ENCODE assay signal across 8 cellular contexts in genomic region chrX:136779346-136779781, GRCh38. TPM values are rescaled to one million over a fixed set of nuclear protein-coding genes. Genes with fewer than 3 reads are reported as not detected.
DNase-seq lines count a peak whose midpoint lies in the region; ATAC-seq and TF ChIP-seq lines count a peak whose summit lies in the region.

No MANE protein-coding gene starts in this region.

- H3K4me3 Mint-ChIP-seq in activated CD4-positive, alpha-beta T cell treated with anti-CD3 and anti-CD28 coated beads for 36 hours = peak overlapping the region; percentile 89
- peak overlapping the region; percentile 94 for H3K4me3 Mint-ChIP-seq in activated naive CD8-positive, alpha-beta T cell
- H3K4me3 Mint-ChIP-seq in stimulated activated memory B cell treated with anti-CD40 and anti-IgM and Interleukin-4, amounts not matched to agents 10 μg/mL and 1 μg/mL and 100 μg/mL, for 72 hours = peak overlapping the region; percentile 81
- no peak overlapping the region for H3K4me3 Mint-ChIP-seq in chondrocyte (ENCODE audit: unreplicated experiment)

- peak; percentile 83 for ATAC-seq in activated CD4-positive, alpha-beta T cell treated with anti-CD3 and anti-CD28 coated beads for 36 hours
- ATAC-seq in HG03565 (IDR thresholded peaks at IDR 0.05; ENCODE audit: unreplicated experiment) = peak; percentile 50
- peak; percentile 48 for ATAC-seq in stimulated activated memory B cell treated with anti-CD40 and anti-IgM and Interleukin-4, amounts not matched to agents 10 μg/mL and 1 μg/mL and 100 μg/mL, for 72 hours
- no peak for ATAC-seq in GM21515 (IDR thresholded peaks at IDR 0.05; ENCODE audit: unreplicated experiment)

- CTCF ChIA-PET in activated CD4-positive, alpha-beta T cell treated with anti-CD3 and anti-CD28 coated beads for 36 hours (lab: Charles Lee) = interaction anchor here (0.7 to 2.0 kb wide), 3 partner anchors 26 to 146 kb away, joined by 3 to 8 read pairs (median 6); no protein-coding TSS in a partner anchor

- POLR2A ChIA-PET in activated CD4-positive, alpha-beta T cell treated with anti-CD3 and anti-CD28 coated beads for 36 hours (lab: Charles Lee) = interaction anchor here (0.6 to 1.1 kb wide), 2 partner anchors 11 to 71 kb away, joined by 3 to 5 read pairs; no protein-coding TSS in a partner anchor

- H3K4me1 Mint-ChIP-seq in activated CD4-positive, alpha-beta T cell treated with anti-CD3 and anti-CD28 coated beads for 36 hours = peaks cover 71% of the 10 kb centered on the region
- peaks cover 75% of the 10 kb centered on the region for H3K4me1 Mint-ChIP-seq in activated naive CD8-positive, alpha-beta T cell (ENCODE audit: low read depth)
- H3K4me1 Mint-ChIP-seq in stimulated activated memory B cell treated with anti-CD40 and anti-IgM and Interleukin-4, amounts not matched to agents 10 μg/mL and 1 μg/mL and 100 μg/mL, for 72 hours = peaks cover 57% of the 10 kb centered on the region
- H3K4me1 Mint-ChIP-seq in chondrocyte (ENCODE audit: low read depth) = no peaks in the 10 kb centered on the region

- peak overlapping the region; percentile 99 for H3K27ac Mint-ChIP-seq in activated CD4-positive, alpha-beta T cell treated with anti-CD3 and anti-CD28 coated beads for 36 hours
- H3K27ac Mint-ChIP-seq in activated naive CD8-positive, alpha-beta T cell = peak overlapping the region; percentile 97
- peak overlapping the region; percentile 90 for H3K27ac Mint-ChIP-seq in stimulated activated memory B cell treated with anti-CD40 and anti-IgM and Interleukin-4, amounts not matched to agents 10 μg/mL and 1 μg/mL and 100 μg/mL, for 72 hours
- H3K27ac Mint-ChIP-seq in chondrocyte (ENCODE audit: unreplicated experiment) = no peak overlapping the region

- H3K9me3 Mint-ChIP-seq in activated CD4-positive, alpha-beta T cell treated with anti-CD3 and anti-CD28 coated beads for 36 hours (ENCODE audit: low read depth) = no peaks in the 10 kb centered on the region
- H3K9me3 Mint-ChIP-seq in activated naive CD8-positive, alpha-beta T cell (ENCODE audit: low read depth) = no peaks in the 10 kb centered on the region
- no peaks in the 10 kb centered on the region for H3K9me3 Mint-ChIP-seq in stimulated activated memory B cell treated with anti-CD40 and anti-IgM and Interleukin-4, amounts not matched to agents 10 μg/mL and 1 μg/mL and 100 μg/mL, for 72 hours
- H3K9me3 Mint-ChIP-seq in chondrocyte (ENCODE audit: low read depth) = peaks cover 17% of the 10 kb centered on the region

- DNase-seq in activated CD4-positive, alpha-beta T cell treated with anti-CD3 and anti-CD28 coated beads for 36 hours = peak; percentile 38
- DNase-seq in activated CD4-positive, alpha-beta T cell treated with anti-CD3 and anti-CD28 coated beads, Interleukin-2, amount 50 U/mL, for 4 hours = no peak
- DNase-seq in chondrocyte (ENCODE audit: low spot score) = no peak
- DNase-seq in NCI-H128 (lab: John Stamatoyannopoulos, UW; ENCODE audit: unreplicated experiment) = no peak

- peaks cover 25% of the 10 kb centered on the region for H3K36me3 Mint-ChIP-seq in activated CD4-positive, alpha-beta T cell treated with anti-CD3 and anti-CD28 coated beads for 36 hours (ENCODE audit: low read depth)
- no peaks in the 10 kb centered on the region for H3K36me3 Mint-ChIP-seq in activated naive CD8-positive, alpha-beta T cell
- H3K36me3 Mint-ChIP-seq in stimulated activated memory B cell treated with anti-CD40 and anti-IgM and Interleukin-4, amounts not matched to agents 10 μg/mL and 1 μg/mL and 100 μg/mL, for 72 hours = no peaks in the 10 kb centered on the region
- H3K36me3 Mint-ChIP-seq in chondrocyte (ENCODE audit: low read depth) = no peaks in the 10 kb centered on the region

- intact Hi-C loops in activated CD4-positive, alpha-beta T cell treated with anti-CD3 and anti-CD28 coated beads for 36 hours (cut with DNase I, micrococcal nuclease) = loop anchor here (1.0 to 2.0 kb wide), 3 partner anchors 11 to 69 kb away; no protein-coding TSS in a partner anchor

- TF ChIP-seq CTCF in chondrocyte (IDR thresholded peaks at IDR 0.05) = no peak

- no peaks in the 10 kb centered on the region for H3K27me3 Mint-ChIP-seq in activated CD4-positive, alpha-beta T cell treated with anti-CD3 and anti-CD28 coated beads for 36 hours
- no peaks in the 10 kb centered on the region for H3K27me3 Mint-ChIP-seq in activated naive CD8-positive, alpha-beta T cell
- H3K27me3 Mint-ChIP-seq in stimulated activated memory B cell treated with anti-CD40 and anti-IgM and Interleukin-4, amounts not matched to agents 10 μg/mL and 1 μg/mL and 100 μg/mL, for 72 hours = no peaks in the 10 kb centered on the region
- H3K27me3 Mint-ChIP-seq in chondrocyte (ENCODE audit: low read depth) = no peaks in the 10 kb centered on the region

RNA-seq across cellular contexts. Expression of gene ARHGEF6, which starts 1.4 kb away (rescaled TPM):
- 10 to 100 TPM; 44.5 to 53.6 TPM for total RNA-seq in activated CD4-positive, alpha-beta T cell treated with anti-CD3 and anti-CD28 coated beads for 36 hours
- 11.8 to 13.8 TPM (median 12.2 TPM) in 3 replicates for total RNA-seq in chondrocyte
